11 cellular contexts compared by ENCODE assay signal in the genomic region with DNA sequence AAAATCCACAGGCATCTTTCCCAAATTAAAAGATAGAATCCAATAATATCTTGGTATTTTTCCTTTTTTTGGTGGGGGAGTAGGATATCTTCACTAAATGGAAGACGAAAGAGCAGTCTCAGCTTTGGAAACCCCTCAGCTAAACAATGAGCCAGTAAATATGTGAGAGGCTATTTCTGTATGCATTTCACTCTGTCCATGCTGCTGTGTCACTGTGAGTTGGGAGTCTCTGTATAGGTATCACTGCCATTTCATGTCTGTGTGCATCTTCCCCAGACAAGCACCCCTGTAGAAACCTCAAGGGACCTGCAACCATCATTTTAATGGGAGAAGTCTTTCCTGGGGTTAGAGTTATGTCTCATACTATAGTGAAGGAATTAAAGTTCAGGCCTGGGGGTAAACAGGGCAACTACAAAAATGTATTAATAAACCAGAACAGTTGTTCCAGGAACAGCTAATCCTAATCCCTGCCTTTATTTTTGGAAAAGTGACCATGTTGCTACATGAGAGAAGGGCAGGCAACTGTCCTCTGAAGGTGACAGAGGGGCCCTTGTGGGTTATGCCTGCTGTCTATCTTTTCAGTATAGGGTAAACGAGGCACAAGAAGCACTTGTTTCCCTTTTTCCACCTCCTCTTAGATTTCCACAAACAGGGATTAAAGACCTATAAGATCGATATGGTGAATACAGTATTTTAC. TPM values are rescaled to one million over a fixed set of nuclear protein-coding genes. Genes with fewer than 3 reads are reported as not detected.
DNase-seq lines count a peak whose midpoint lies in the region; ATAC-seq and TF ChIP-seq lines count a peak whose summit lies in the region.
"Had no signal": no experiment of that assay in that cellular context is flagged by ENCODE, and none has a peak within 500 bp of the region (broad histone marks: within the 10 kb centered on the region; RNA-seq: fewer than 3 reads in every experiment).

No MANE protein-coding gene starts in this region.

- H3K27me3 Mint-ChIP-seq in nephron progenitor cell (ENCODE audit: low read depth, poor library complexity) = peaks cover 3% of the 10 kb centered on the region

- H2AK9ac ChIP-seq in IMR-90 (replicated peaks; ENCODE audit: low read depth, low read length, poor library complexity) = no peak overlapping the region

- H3K36me3 Mint-ChIP-seq in nephron progenitor cell (ENCODE audit: low read depth) = peaks cover 37% of the 10 kb centered on the region

- no peak overlapping the region for H2AFZ ChIP-seq in IMR-90 (replicated peaks; ENCODE audit: low read length, poor library complexity)

- BruUV-seq in IMR-90 (replicated peaks; lab: Mats Ljungman, UMichigan) = no TSS peak

- H3K4me1 ChIP-seq in IMR-90 (ENCODE audit: control insufficient read depth, insufficient read depth, low read length) = no peaks in the 10 kb centered on the region; the same call in 1 of the 2 replicates
- peaks cover 27% of the 10 kb centered on the region for H3K4me1 ChIP-seq in ectodermal cell (ENCODE audit: control insufficient read depth, insufficient read depth, low read length)
- H3K4me1 ChIP-seq: Caco-2, Peyer's patch had no signal

- no peak for TF ChIP-seq POLR2A in IMR-90 (IDR thresholded peaks at IDR 0.05; ENCODE audit: low read depth, low read length)

- no peaks in the 10 kb centered on the region for H3K27me3 ChIP-seq in IMR-90 (ENCODE audit: control insufficient read depth, insufficient read depth, low read length)
- no peaks in the 10 kb centered on the region for H3K27me3 ChIP-seq in ectodermal cell (ENCODE audit: control insufficient read depth, insufficient read depth, low read length, poor library complexity, severe bottlenecking)
- H3K27me3 ChIP-seq: Peyer's patch had no signal

- ATAC-seq in IMR-90 (ENCODE audit: low read depth) (no peak), HG03045 (IDR thresholded peaks at IDR 0.05; ENCODE audit: unreplicated experiment) (no peak)

- H4K91ac ChIP-seq in IMR-90 (ENCODE audit: insufficient read depth, low read depth, low read length) = no peak overlapping the region

- H4K20me1 ChIP-seq in IMR-90 (ENCODE audit: insufficient read depth, low read length) = no peaks in the 10 kb centered on the region; the same call in 1 of the 2 replicates

- no CpG with 5 or more reads among the region's 3 CpGs for WGBS in IMR-90 (ENCODE audit: extremely low coverage in 2 of 2, insufficient read length in 1 of 2), 2 experiments
- 93% methylated on average over 2 to 3 of the region's 3 CpGs for WGBS in ectodermal cell, 2 experiments

- H3K9me3 ChIP-seq in IMR-90 (ENCODE audit: control insufficient read depth, insufficient read depth, low read length) = no peaks in the 10 kb centered on the region
- no peaks in the 10 kb centered on the region for H3K9me3 ChIP-seq in ectodermal cell (ENCODE audit: control insufficient read depth, low read length)
- H3K9me3 ChIP-seq: Caco-2, Peyer's patch had no signal

- CTCF ChIA-PET in IMR-90 (lab: Yijun Ruan, JAX) = interaction anchor here (0.6 to 1.4 kb wide), 2 partner anchors 190 to 196 kb away, joined by 3 to 9 read pairs; no protein-coding TSS in a partner anchor

- dilution Hi-C loops in IMR-90 (cut with HindIII; ENCODE audit: low sequenced_read_pairs, unreplicated experiment) = no loop called here

- no peak overlapping the region for H3K18ac ChIP-seq in IMR-90 (ENCODE audit: low read depth, low read length)

- H3K4me1 Mint-ChIP-seq in nephron progenitor cell = peaks cover 30% of the 10 kb centered on the region

- H2AK5ac ChIP-seq in IMR-90 (ENCODE audit: low read depth, low read length) = no peak overlapping the region

- no peak overlapping the region for H4K5ac ChIP-seq in IMR-90 (ENCODE audit: low read depth, low read length)

- TF ChIP-seq CTCF in IMR-90 (conservative IDR thresholded peaks at IDR 0.05; ENCODE audit: low read depth, low read length) (no peak), nephron progenitor cell (IDR thresholded peaks at IDR 0.05) (no peak)

- H3K14ac ChIP-seq in IMR-90 (replicated peaks; ENCODE audit: low read depth, low read length) = no peak overlapping the region

- peaks cover 6% of the 10 kb centered on the region; the same call in 1 of the 2 replicates for H3K9me1 ChIP-seq in IMR-90 (ENCODE audit: insufficient read depth, low read length)

- no peak overlapping the region for H3K23ac ChIP-seq in IMR-90 (ENCODE audit: low read depth, low read length)

- H2BK15ac ChIP-seq in IMR-90 (ENCODE audit: low read depth, low read length) = no peak overlapping the region

- POLR2A ChIA-PET in IMR-90 (lab: Charles Lee; ENCODE audit: unreplicated experiment) = no interaction called here

- no peak for TF ChIP-seq RAD21 in IMR-90 (IDR thresholded peaks at IDR 0.05; ENCODE audit: low read length)

- H3K4me2 ChIP-seq in IMR-90 (ENCODE audit: low read depth, low read length) = no peak overlapping the region

- in situ Hi-C loops in IMR-90 (cut with MboI; ENCODE audit: low sequenced_read_pairs) = no loop called here

- H3K9ac ChIP-seq in IMR-90 (ENCODE audit: low read depth, low read length) = no peak overlapping the region

- H3K4me3 Mint-ChIP-seq in nephron progenitor cell = no peak overlapping the region

- H3K27ac Mint-ChIP-seq in nephron progenitor cell = peak overlapping the region; percentile 24

- H2BK5ac ChIP-seq in IMR-90 (ENCODE audit: low read depth, low read length, poor library complexity, severe bottlenecking) = no peak overlapping the region

- H3K79me1 ChIP-seq in IMR-90 (ENCODE audit: low read depth in 1 of 2, low read length in 2 of 2) = peaks cover 0 to 11% of the 10 kb centered on the region in 2 experiments; a peak in 1 of 4 replicates

- H2BK20ac ChIP-seq in IMR-90 (ENCODE audit: low read depth, low read length) = no peak overlapping the region

- no peaks in the 10 kb centered on the region for H3K9me3 Mint-ChIP-seq in nephron progenitor cell

- H3K56ac ChIP-seq in IMR-90 (ENCODE audit: extremely low read depth, insufficient read depth, low read length) = no peak overlapping the region

- H3K36me3 ChIP-seq in IMR-90 (ENCODE audit: control insufficient read depth, insufficient read depth, low read length) (peaks cover 31% of the 10 kb centered on the region), ectodermal cell (ENCODE audit: control insufficient read depth, insufficient read depth, low read length) (peaks cover 19% of the 10 kb centered on the region)

- no peak overlapping the region for H4K8ac ChIP-seq in IMR-90 (ENCODE audit: low read depth in 2 of 2, low read length in 2 of 2)

- H3K4me3 ChIP-seq in IMR-90 (ENCODE audit: insufficient read depth, low read depth, low read length) = no peak overlapping the region
- no peak overlapping the region for H3K4me3 ChIP-seq in ectodermal cell (ENCODE audit: insufficient read depth, low read depth, low read length)
- H3K4me3 ChIP-seq: Peyer's patch had no signal

- H3K4ac ChIP-seq in IMR-90 (ENCODE audit: low read depth, low read length) = no peak overlapping the region

- DNase-seq in IMR-90 = no peak
- peak; percentile 4 for DNase-seq in NCI-H128 (lab: John Stamatoyannopoulos, UW; ENCODE audit: unreplicated experiment)
- DNase-seq in nephron progenitor cell = no peak
- DNase-seq in RPMI8226 = no peak
- no peak for DNase-seq in stimulated activated CD4-positive, alpha-beta T cell treated with anti-CD3 and anti-CD28 coated beads, Interleukin-4, amount 100 ng/mL, for 24 hours
- DNase-seq: Caco-2, NCI-H510A, Peyer's patch, SIG-M5 had no signal

- no peak overlapping the region for H3K27ac ChIP-seq in IMR-90 (ENCODE audit: insufficient read depth, low read length)
- H3K27ac ChIP-seq in ectodermal cell (ENCODE audit: insufficient read depth, low read depth, low read length, poor library complexity, severe bottlenecking) = peak overlapping the region; percentile 33
- H3K27ac ChIP-seq: Peyer's patch had no signal

- intact Hi-C loops in IMR-90 (cut with micrococcal nuclease) = no loop called here

- H2BK120ac ChIP-seq in IMR-90 (ENCODE audit: low read depth, low read length) = no peak overlapping the region

TF ChIP-seq in IMR-90, 13 proteins besides CTCF, POLR2A, EP300 and RAD21 (continues in another document):
- no peak for TF ChIP-seq RFX5 (IDR thresholded peaks at IDR 0.05; ENCODE audit: low read depth, low read length)
- TF ChIP-seq NFE2L2 (IDR thresholded peaks at IDR 0.05; ENCODE audit: low read depth, low read length) = peak; percentile 9; the same call in 1 of the 2 replicates
- TF ChIP-seq, protein P1, sequence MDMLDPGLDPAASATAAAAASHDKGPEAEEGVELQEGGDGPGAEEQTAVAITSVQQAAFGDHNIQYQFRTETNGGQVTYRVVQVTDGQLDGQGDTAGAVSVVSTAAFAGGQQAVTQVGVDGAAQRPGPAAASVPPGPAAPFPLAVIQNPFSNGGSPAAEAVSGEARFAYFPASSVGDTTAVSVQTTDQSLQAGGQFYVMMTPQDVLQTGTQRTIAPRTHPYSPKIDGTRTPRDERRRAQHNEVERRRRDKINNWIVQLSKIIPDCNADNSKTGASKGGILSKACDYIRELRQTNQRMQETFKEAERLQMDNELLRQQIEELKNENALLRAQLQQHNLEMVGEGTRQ (IDR thresholded peaks at IDR 0.05; ENCODE audit: low read depth, low read length) = no peak

RNA-seq across cellular contexts. Expression of gene STAC3, which starts 11.3 kb away (rescaled TPM):
- under 0.01 and 0.18 TPM in 2 replicates for total RNA-seq in IMR-90 (2012; rRNA removed)
- polyA plus RNA-seq in IMR-90 (2012; rRNA removed) = 0.67 and 0.80 TPM in 2 replicates
- 0.13 and 0.66 TPM in 2 replicates for polyA plus RNA-seq in IMR-90 (2012; cell fraction: cytosol; rRNA removed)
- 2.9 and 4.4 TPM in 2 replicates for polyA plus RNA-seq in IMR-90 (2012; cell fraction: nucleus; rRNA removed; ENCODE audit: low replicate concordance)
- polyA plus RNA-seq in ectodermal cell (2013, experiment 1 of 4) = 2.7 TPM
- 2.6 TPM for polyA plus RNA-seq in ectodermal cell (2013, experiment 2 of 4)
- polyA plus RNA-seq in ectodermal cell (2013, experiment 3 of 4) = 2.6 TPM
- polyA plus RNA-seq in ectodermal cell (2013, experiment 4 of 4) = 2.1 TPM

RNA-seq across cellular contexts. Expression of gene SHMT2, which starts 32.8 kb away (rescaled TPM):
- total RNA-seq in IMR-90 (2012; rRNA removed) = 225 and 266 TPM in 2 replicates
- polyA plus RNA-seq in IMR-90 (2012; rRNA removed) = 302 and 364 TPM in 2 replicates
- polyA plus RNA-seq in IMR-90 (2012; cell fraction: cytosol; rRNA removed) = 201 and 323 TPM in 2 replicates
- 303 and 511 TPM in 2 replicates for polyA plus RNA-seq in IMR-90 (2012; cell fraction: nucleus; rRNA removed; ENCODE audit: low replicate concordance)
- polyA plus RNA-seq in ectodermal cell (2013, experiment 1 of 4) = 127 TPM
- polyA plus RNA-seq in ectodermal cell (2013, experiment 2 of 4) = 132 TPM
- polyA plus RNA-seq in ectodermal cell (2013, experiment 3 of 4) = 86.3 TPM
- polyA plus RNA-seq in ectodermal cell (2013, experiment 4 of 4) = 99.1 TPM

RNA-seq across cellular contexts. Expression of gene NXPH4, which starts 45.7 kb away (rescaled TPM):
- 0.36 and 0.56 TPM in 2 replicates for total RNA-seq in IMR-90 (2012; rRNA removed)
- 3.3 and 3.8 TPM in 2 replicates for polyA plus RNA-seq in IMR-90 (2012; rRNA removed)
- polyA plus RNA-seq in IMR-90 (2012; cell fraction: cytosol; rRNA removed) = 4.8 and 7.5 TPM in 2 replicates
- 3.3 and 5.8 TPM in 2 replicates for polyA plus RNA-seq in IMR-90 (2012; cell fraction: nucleus; rRNA removed; ENCODE audit: low replicate concordance)
- polyA plus RNA-seq in ectodermal cell (2013, experiment 1 of 4) = 1.0 TPM
- polyA plus RNA-seq in ectodermal cell (2013, experiment 2 of 4) = 1.7 TPM
- 2.7 TPM for polyA plus RNA-seq in ectodermal cell (2013, experiment 3 of 4)
- 2.4 TPM for polyA plus RNA-seq in ectodermal cell (2013, experiment 4 of 4)
- total RNA-seq: Peyer's patch had no signal
